Comparison of ENCODE assay signal across 1 cellular context in the genomic region with DNA sequence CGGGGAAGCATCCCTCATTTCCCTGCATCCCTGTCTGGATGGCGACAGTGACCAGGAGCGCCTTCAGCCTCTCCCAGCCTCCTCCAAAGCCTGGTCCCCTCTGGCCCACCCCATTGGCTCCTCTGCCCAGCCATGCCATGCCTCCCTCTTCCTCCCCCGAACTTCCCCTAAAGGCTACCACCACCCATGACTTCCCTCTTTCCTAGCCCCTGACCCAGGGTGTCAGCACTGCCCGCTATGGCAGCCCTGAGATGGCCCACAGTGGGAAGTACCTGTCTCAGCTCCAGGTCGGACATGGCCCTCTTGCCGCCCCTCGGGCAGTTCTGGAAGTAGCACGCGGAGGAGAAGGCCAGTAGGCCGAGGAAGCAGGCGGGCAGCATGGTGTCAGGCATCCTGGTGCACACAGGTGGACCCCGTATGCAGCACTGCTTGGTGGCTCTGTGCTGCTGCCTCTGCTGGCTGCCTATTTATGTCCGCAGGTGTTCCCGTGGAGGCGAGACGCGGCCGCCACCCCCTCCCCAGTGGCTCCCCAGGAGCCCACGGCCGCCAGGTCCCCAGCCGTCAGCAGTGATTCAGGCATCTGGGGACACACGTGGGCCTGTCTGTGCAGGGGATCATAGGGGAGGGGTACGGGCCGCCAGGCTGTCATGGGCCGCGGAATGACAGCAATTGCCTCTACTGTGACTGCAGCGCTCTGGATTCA.
TF ChIP-seq lines count a peak whose summit lies in the region.

A gene with protein sequence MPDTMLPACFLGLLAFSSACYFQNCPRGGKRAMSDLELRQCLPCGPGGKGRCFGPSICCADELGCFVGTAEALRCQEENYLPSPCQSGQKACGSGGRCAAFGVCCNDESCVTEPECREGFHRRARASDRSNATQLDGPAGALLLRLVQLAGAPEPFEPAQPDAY (minus strand): TSS at position 442 of the 703 bp plus-strand sequence. CDS start 50 bp downstream, at position 392.

TF ChIP-seq in IMR-90, 13 proteins besides CTCF, POLR2A, EP300 and RAD21:
- TF ChIP-seq, protein P1, sequence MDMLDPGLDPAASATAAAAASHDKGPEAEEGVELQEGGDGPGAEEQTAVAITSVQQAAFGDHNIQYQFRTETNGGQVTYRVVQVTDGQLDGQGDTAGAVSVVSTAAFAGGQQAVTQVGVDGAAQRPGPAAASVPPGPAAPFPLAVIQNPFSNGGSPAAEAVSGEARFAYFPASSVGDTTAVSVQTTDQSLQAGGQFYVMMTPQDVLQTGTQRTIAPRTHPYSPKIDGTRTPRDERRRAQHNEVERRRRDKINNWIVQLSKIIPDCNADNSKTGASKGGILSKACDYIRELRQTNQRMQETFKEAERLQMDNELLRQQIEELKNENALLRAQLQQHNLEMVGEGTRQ (IDR thresholded peaks at IDR 0.05; ENCODE audit: low read depth, low read length), result no peak
- no peak for TF ChIP-seq SMC3 (IDR thresholded peaks at IDR 0.05; ENCODE audit: low read depth, low read length)
- TF ChIP-seq, protein P2, sequence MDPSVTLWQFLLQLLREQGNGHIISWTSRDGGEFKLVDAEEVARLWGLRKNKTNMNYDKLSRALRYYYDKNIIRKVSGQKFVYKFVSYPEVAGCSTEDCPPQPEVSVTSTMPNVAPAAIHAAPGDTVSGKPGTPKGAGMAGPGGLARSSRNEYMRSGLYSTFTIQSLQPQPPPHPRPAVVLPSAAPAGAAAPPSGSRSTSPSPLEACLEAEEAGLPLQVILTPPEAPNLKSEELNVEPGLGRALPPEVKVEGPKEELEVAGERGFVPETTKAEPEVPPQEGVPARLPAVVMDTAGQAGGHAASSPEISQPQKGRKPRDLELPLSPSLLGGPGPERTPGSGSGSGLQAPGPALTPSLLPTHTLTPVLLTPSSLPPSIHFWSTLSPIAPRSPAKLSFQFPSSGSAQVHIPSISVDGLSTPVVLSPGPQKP (IDR thresholded peaks at IDR 0.05; ENCODE audit: borderline replicate concordance, low read depth, low read length), result no peak
- TF ChIP-seq CEBPB (IDR thresholded peaks at IDR 0.05; ENCODE audit: low read depth, low read length), result no peak
- TF ChIP-seq RCOR1 (IDR thresholded peaks at IDR 0.05; ENCODE audit: insufficient replicate concordance, low read length), result no peak
- TF ChIP-seq FOS (IDR thresholded peaks at IDR 0.05; ENCODE audit: low read depth, low read length), result no peak
- TF ChIP-seq NFE2L2 (IDR thresholded peaks at IDR 0.05; ENCODE audit: low read depth, low read length), result no peak
- TF ChIP-seq CHD1 (IDR thresholded peaks at IDR 0.05; ENCODE audit: low read depth, low read length), result no peak
- no peak for TF ChIP-seq RFX5 (IDR thresholded peaks at IDR 0.05; ENCODE audit: low read depth, low read length)
- TF ChIP-seq MAZ (IDR thresholded peaks at IDR 0.05; ENCODE audit: borderline replicate concordance, low read depth, low read length), result no peak
- TF ChIP-seq MAFK (IDR thresholded peaks at IDR 0.05; ENCODE audit: low read depth, low read length), result no peak
- no peak for TF ChIP-seq MXI1 (IDR thresholded peaks at IDR 0.05; ENCODE audit: borderline replicate concordance, low read depth, low read length)
- no peak for TF ChIP-seq BHLHE40 (IDR thresholded peaks at IDR 0.05; ENCODE audit: low read depth, low read length)
